ENCODE assay signal across 1 cellular context in the genomic region with DNA sequence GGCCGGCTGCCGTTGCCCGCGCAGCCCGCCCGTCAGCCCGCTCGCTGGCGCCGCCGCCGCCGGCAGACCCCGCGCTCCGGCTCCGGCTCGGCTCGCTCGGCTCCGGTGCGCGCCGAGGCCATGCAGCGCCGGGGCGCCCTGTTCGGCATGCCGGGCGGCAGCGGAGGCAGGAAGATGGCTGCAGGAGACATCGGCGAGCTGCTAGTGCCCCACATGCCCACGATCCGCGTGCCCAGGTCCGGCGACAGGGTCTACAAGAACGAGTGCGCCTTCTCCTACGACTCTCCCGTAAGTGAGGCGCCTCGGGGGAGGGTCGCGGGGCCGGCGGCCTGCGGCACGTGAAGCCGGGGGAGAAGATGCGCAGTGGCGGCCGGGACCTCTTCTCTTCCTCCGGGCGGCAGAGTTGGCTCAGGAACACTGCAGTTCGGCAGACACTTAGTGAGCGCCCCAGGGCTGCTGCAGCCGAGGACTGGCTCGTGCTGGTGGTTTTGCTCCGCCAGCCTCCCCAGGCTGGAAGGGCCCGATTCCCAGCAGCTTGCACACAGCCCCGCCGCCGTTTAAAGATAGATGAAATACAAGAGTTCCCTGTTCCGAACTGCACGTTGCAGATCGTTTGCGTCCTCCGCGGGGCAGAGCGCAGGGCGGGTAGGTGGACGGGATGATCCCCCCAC.
A peak's percentile ranks its signal among the peaks of the same experiment; 100 is the strongest.
TF ChIP-seq lines count a peak whose summit lies in the region.

No MANE protein-coding gene starts in this region.

TF ChIP-seq in liver, 16 proteins besides CTCF, POLR2A, EP300 and RAD21 (continued from another document):
- no peak for TF ChIP-seq RXRA (IDR thresholded peaks at IDR 0.05)
- TF ChIP-seq GABPA (IDR thresholded peaks at IDR 0.05 in 1 of 2, conservative IDR thresholded peaks at IDR 0.05 in 1 of 2), result no peak
- TF ChIP-seq FOXA1 (IDR thresholded peaks at IDR 0.05), result no peak
- TF ChIP-seq, protein P1, sequence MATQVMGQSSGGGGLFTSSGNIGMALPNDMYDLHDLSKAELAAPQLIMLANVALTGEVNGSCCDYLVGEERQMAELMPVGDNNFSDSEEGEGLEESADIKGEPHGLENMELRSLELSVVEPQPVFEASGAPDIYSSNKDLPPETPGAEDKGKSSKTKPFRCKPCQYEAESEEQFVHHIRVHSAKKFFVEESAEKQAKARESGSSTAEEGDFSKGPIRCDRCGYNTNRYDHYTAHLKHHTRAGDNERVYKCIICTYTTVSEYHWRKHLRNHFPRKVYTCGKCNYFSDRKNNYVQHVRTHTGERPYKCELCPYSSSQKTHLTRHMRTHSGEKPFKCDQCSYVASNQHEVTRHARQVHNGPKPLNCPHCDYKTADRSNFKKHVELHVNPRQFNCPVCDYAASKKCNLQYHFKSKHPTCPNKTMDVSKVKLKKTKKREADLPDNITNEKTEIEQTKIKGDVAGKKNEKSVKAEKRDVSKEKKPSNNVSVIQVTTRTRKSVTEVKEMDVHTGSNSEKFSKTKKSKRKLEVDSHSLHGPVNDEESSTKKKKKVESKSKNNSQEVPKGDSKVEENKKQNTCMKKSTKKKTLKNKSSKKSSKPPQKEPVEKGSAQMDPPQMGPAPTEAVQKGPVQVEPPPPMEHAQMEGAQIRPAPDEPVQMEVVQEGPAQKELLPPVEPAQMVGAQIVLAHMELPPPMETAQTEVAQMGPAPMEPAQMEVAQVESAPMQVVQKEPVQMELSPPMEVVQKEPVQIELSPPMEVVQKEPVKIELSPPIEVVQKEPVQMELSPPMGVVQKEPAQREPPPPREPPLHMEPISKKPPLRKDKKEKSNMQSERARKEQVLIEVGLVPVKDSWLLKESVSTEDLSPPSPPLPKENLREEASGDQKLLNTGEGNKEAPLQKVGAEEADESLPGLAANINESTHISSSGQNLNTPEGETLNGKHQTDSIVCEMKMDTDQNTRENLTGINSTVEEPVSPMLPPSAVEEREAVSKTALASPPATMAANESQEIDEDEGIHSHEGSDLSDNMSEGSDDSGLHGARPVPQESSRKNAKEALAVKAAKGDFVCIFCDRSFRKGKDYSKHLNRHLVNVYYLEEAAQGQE (IDR thresholded peaks at IDR 0.05), result peak; percentile 31
- no peak for TF ChIP-seq EGR1 (IDR thresholded peaks at IDR 0.05; ENCODE audit: low read depth in 2 of 2)
- TF ChIP-seq HNF4G (IDR thresholded peaks at IDR 0.05), result no peak
- peak in 1 of 2 donors; percentile 8 for TF ChIP-seq HNF4A (conservative IDR thresholded peaks at IDR 0.05)
